Comparison of ENCODE assay signal across 27 cellular contexts in genomic region chr14:31827325-31827724, GRCh38.
"Had no signal": no experiment of that assay in that cellular context is flagged by ENCODE, and none has a peak within 500 bp of the region (broad histone marks: within the 10 kb centered on the region; RNA-seq: fewer than 3 reads in every experiment).

No MANE protein-coding gene starts in this region.

- ATAC-seq: effector memory CD8-positive, alpha-beta T cell; heart right ventricle; left cardiac atrium; left lung; naive thymus-derived CD4-positive, alpha-beta T cell; stimulated activated effector memory CD8-positive, alpha-beta T cell treated with anti-CD3 and anti-CD28 coated beads, Interleukin-12 subunit alpha, Interleukin-12 subunit beta, amount 100 ng/mL, for 72 hours had no signal

- H3K27ac ChIP-seq: esophagus squamous epithelium, heart right ventricle, left lung, prostate gland, right atrium auricular region, sigmoid colon, stomach, thyroid gland, vagina had no signal

- H3K9me3 ChIP-seq: esophagus squamous epithelium, heart right ventricle, left lung, prostate gland, right atrium auricular region, sigmoid colon, stomach, thyroid gland, vagina had no signal

- H3K27ac Mint-ChIP-seq: effector memory CD8-positive, alpha-beta T cell; naive thymus-derived CD4-positive, alpha-beta T cell; nephron progenitor cell; stimulated activated effector memory CD8-positive, alpha-beta T cell treated with anti-CD3 and anti-CD28 coated beads, Interleukin-12 subunit alpha, Interleukin-12 subunit beta, amount 100 ng/mL, for 72 hours had no signal

- H3K4me3 ChIP-seq: esophagus squamous epithelium, heart right ventricle, left lung, prostate gland, right atrium auricular region, sigmoid colon, stomach, thyroid gland, vagina had no signal

- H3K9me3 Mint-ChIP-seq: effector memory CD8-positive, alpha-beta T cell; naive thymus-derived CD4-positive, alpha-beta T cell; nephron progenitor cell; stimulated activated effector memory CD8-positive, alpha-beta T cell treated with anti-CD3 and anti-CD28 coated beads, Interleukin-12 subunit alpha, Interleukin-12 subunit beta, amount 100 ng/mL, for 72 hours had no signal

- H3K27me3 ChIP-seq: esophagus squamous epithelium, heart right ventricle, left lung, right atrium auricular region, sigmoid colon, stomach, thyroid gland, vagina had no signal

- H3K4me1 ChIP-seq: left lung, prostate gland, thyroid gland had no signal

- H3K27me3 Mint-ChIP-seq: effector memory CD8-positive, alpha-beta T cell; naive thymus-derived CD4-positive, alpha-beta T cell had no signal

- DNase-seq: effector memory CD8-positive, alpha-beta T cell; erythroblast; esophagus squamous epithelium; foreskin melanocyte; glutamatergic neuron; heart right ventricle; hippocampal formation; left cardiac atrium; left lung; mesenchymal stem cell; midbrain; naive thymus-derived CD4-positive, alpha-beta T cell; nephron progenitor cell; nucleus accumbens; sigmoid colon; stimulated activated CD4-positive, alpha-beta T cell treated with anti-CD3 and anti-CD28 coated beads, Interleukin-2, amount 100 ng/mL, for 24 hours; stimulated activated CD4-positive, alpha-beta T cell treated with anti-CD3 and anti-CD28 coated beads, Interleukin-4, amount 100 ng/mL, for 24 hours; stimulated activated naive CD4-positive, alpha-beta T cell treated with Interleukin-2 at 50 U/mL for 16 hours; stomach; thyroid gland; trophoblast cell had no signal

- H3K4me1 Mint-ChIP-seq: naive thymus-derived CD4-positive, alpha-beta T cell; stimulated activated effector memory CD8-positive, alpha-beta T cell treated with anti-CD3 and anti-CD28 coated beads, Interleukin-12 subunit alpha, Interleukin-12 subunit beta, amount 100 ng/mL, for 72 hours had no signal

- FAIRE-seq: endometrium, islet of Langerhans had no signal

- H3K4me3 Mint-ChIP-seq: effector memory CD8-positive, alpha-beta T cell; naive thymus-derived CD4-positive, alpha-beta T cell; nephron progenitor cell; stimulated activated effector memory CD8-positive, alpha-beta T cell treated with anti-CD3 and anti-CD28 coated beads, Interleukin-12 subunit alpha, Interleukin-12 subunit beta, amount 100 ng/mL, for 72 hours had no signal

- H3K36me3 ChIP-seq: left lung, prostate gland, right atrium auricular region, sigmoid colon, thyroid gland, vagina had no signal
